Comparison of ENCODE assay signal across 12 cellular contexts in genomic region chr15:70154440-70155347, GRCh38. TPM values are rescaled to one million over a fixed set of nuclear protein-coding genes. Genes with fewer than 3 reads are reported as not detected.
DNase-seq lines count a peak whose midpoint lies in the region; ATAC-seq and TF ChIP-seq lines count a peak whose summit lies in the region.
"Had no signal": no experiment of that assay in that cellular context is flagged by ENCODE, and none has a peak within 500 bp of the region (broad histone marks: within the 10 kb centered on the region; RNA-seq: fewer than 3 reads in every experiment).

No MANE protein-coding gene starts in this region.

- no peaks in the 10 kb centered on the region for H3K9me3 ChIP-seq in SJSA1 (replicated peaks)
- H3K9me3 ChIP-seq: body of pancreas had no signal

- DNase-seq in A172 (ENCODE audit: low spot score): peak; percentile 44
- DNase-seq in SJSA1 (ENCODE audit: low read depth in 1 of 2, low spot score in 2 of 2): peak; percentile 65 to 75
- DNase-seq in glutamatergic neuron: peak; percentile 48
- DNase-seq in mucosa of gallbladder (ENCODE audit: low spot score): peak; percentile 79
- DNase-seq in activated CD8-positive, alpha-beta T cell treated with anti-CD3 and anti-CD28 coated beads for 36 hours: no peak
- no peak for DNase-seq in globus pallidus (ENCODE audit: low spot score)
- DNase-seq: foreskin keratinocyte, NCI-H1048, T-helper 2 cell had no signal

- H3K27ac Mint-ChIP-seq in glutamatergic neuron (ENCODE audit: unreplicated experiment): peak overlapping the region; percentile 45
- H3K27ac Mint-ChIP-seq in activated CD8-positive, alpha-beta T cell treated with anti-CD3 and anti-CD28 coated beads for 36 hours: no peak overlapping the region

- H3K27ac ChIP-seq in SJSA1: no peak overlapping the region
- H3K27ac ChIP-seq: body of pancreas, foreskin keratinocyte had no signal

- peaks cover 6% of the 10 kb centered on the region for H3K9me3 Mint-ChIP-seq in glutamatergic neuron (ENCODE audit: unreplicated experiment)
- no peaks in the 10 kb centered on the region for H3K9me3 Mint-ChIP-seq in activated CD8-positive, alpha-beta T cell treated with anti-CD3 and anti-CD28 coated beads for 36 hours

- no peak for TF ChIP-seq CTCF in glutamatergic neuron (IDR thresholded peaks at IDR 0.05; ENCODE audit: partially characterized antibody, unreplicated experiment)
- TF ChIP-seq CTCF in activated CD8-positive, alpha-beta T cell treated with anti-CD3 and anti-CD28 coated beads for 36 hours (IDR thresholded peaks at IDR 0.05): no peak

- ATAC-seq in activated CD8-positive, alpha-beta T cell treated with anti-CD3 and anti-CD28 coated beads for 36 hours: no peak
- no peak for ATAC-seq in GM21423 (IDR thresholded peaks at IDR 0.05; ENCODE audit: unreplicated experiment)
- ATAC-seq in GM18505 (IDR thresholded peaks at IDR 0.05; ENCODE audit: unreplicated experiment): no peak
- ATAC-seq: body of pancreas, foreskin keratinocyte had no signal

- TF ChIP-seq POLR2A in GM18505 (IDR thresholded peaks at IDR 0.05; ENCODE audit: borderline replicate concordance, extremely low read depth, insufficient read depth, insufficient read length): no peak

- H3K27me3 Mint-ChIP-seq in glutamatergic neuron (ENCODE audit: unreplicated experiment): peaks cover 5% of the 10 kb centered on the region
- H3K27me3 Mint-ChIP-seq in activated CD8-positive, alpha-beta T cell treated with anti-CD3 and anti-CD28 coated beads for 36 hours: peaks cover under 1% of the 10 kb centered on the region

- intact Hi-C loops in activated CD8-positive, alpha-beta T cell treated with anti-CD3 and anti-CD28 coated beads for 36 hours (cut with micrococcal nuclease): no loop called here

- peak overlapping the region; percentile 30 for H3K4me3 Mint-ChIP-seq in glutamatergic neuron (ENCODE audit: unreplicated experiment)
- H3K4me3 Mint-ChIP-seq in activated CD8-positive, alpha-beta T cell treated with anti-CD3 and anti-CD28 coated beads for 36 hours: no peak overlapping the region

- H3K4me1 ChIP-seq in SJSA1 (replicated peaks): peaks cover 28% of the 10 kb centered on the region

- H3K36me3 Mint-ChIP-seq in glutamatergic neuron (ENCODE audit: unreplicated experiment): peaks cover 5% of the 10 kb centered on the region
- H3K36me3 Mint-ChIP-seq in activated CD8-positive, alpha-beta T cell treated with anti-CD3 and anti-CD28 coated beads for 36 hours (ENCODE audit: low read depth): no peaks in the 10 kb centered on the region

- POLR2A ChIA-PET in activated CD8-positive, alpha-beta T cell treated with anti-CD3 and anti-CD28 coated beads for 36 hours (lab: Charles Lee): interaction anchor here (0.6 kb wide), 1 partner anchor 90 kb away, joined by 3 read pairs; no protein-coding TSS in a partner anchor

- H3K27me3 ChIP-seq in SJSA1 (replicated peaks): peaks cover 6% of the 10 kb centered on the region; the same call in 1 of the 2 replicates
- H3K27me3 ChIP-seq: body of pancreas had no signal

- H3K36me3 ChIP-seq in SJSA1: no peaks in the 10 kb centered on the region

- CTCF ChIA-PET in activated CD8-positive, alpha-beta T cell treated with anti-CD3 and anti-CD28 coated beads for 36 hours (lab: Charles Lee): no interaction called here

- H3K4me3 ChIP-seq in SJSA1: no peak overlapping the region
- H3K4me3 ChIP-seq: body of pancreas had no signal

- peaks cover 31% of the 10 kb centered on the region for H3K4me1 Mint-ChIP-seq in glutamatergic neuron (ENCODE audit: low read depth, unreplicated experiment)
- H3K4me1 Mint-ChIP-seq in activated CD8-positive, alpha-beta T cell treated with anti-CD3 and anti-CD28 coated beads for 36 hours (ENCODE audit: low read depth): no peaks in the 10 kb centered on the region

RNA-seq across cellular contexts. Expression of gene TLE3, which starts 57.0 kb away (rescaled TPM):
- 0.10 and 0.59 TPM in 2 replicates for total RNA-seq in A172 (2014; rRNA removed; shearing (Covaris generic))
- 35.2 and 36.0 TPM in 2 replicates for total RNA-seq in SJSA1 (2014; rRNA removed; shearing (Covaris generic))
- total RNA-seq in glutamatergic neuron (ENCODE audit: unreplicated experiment): 89.2 TPM
- 42.5 TPM for total RNA-seq in mucosa of gallbladder
- total RNA-seq in activated CD8-positive, alpha-beta T cell treated with anti-CD3 and anti-CD28 coated beads for 36 hours: 10 to 100 TPM; 48.4 to 64.2 TPM

Comparison
In these comparisons a context has a peak if more than half of its experiments do, and no peak if none do; other contexts are left out.
1. DNase-seq: peak in A172 (single experiment), SJSA1 (2 of 2), glutamatergic neuron (single experiment) and mucosa of gallbladder (single experiment); none in activated CD8-positive, alpha-beta T cell treated with anti-CD3 and anti-CD28 coated beads for 36 hours (single experiment) and globus pallidus (single experiment).
2. RNA of gene TLE3, which starts 57.0 kb away (total RNA-seq): 89.2 TPM in glutamatergic neuron (single experiment), 48.4 to 64.2 TPM in activated CD8-positive, alpha-beta T cell treated with anti-CD3 and anti-CD28 coated beads for 36 hours, 42.5 TPM in mucosa of gallbladder (single experiment) and 35.2 to 36.0 TPM in SJSA1; 0.10 to 0.59 TPM in A172; every median in the first group is over 10 times any median in the second.